ENCODE assay signal across 11 cellular contexts in the genomic region with DNA sequence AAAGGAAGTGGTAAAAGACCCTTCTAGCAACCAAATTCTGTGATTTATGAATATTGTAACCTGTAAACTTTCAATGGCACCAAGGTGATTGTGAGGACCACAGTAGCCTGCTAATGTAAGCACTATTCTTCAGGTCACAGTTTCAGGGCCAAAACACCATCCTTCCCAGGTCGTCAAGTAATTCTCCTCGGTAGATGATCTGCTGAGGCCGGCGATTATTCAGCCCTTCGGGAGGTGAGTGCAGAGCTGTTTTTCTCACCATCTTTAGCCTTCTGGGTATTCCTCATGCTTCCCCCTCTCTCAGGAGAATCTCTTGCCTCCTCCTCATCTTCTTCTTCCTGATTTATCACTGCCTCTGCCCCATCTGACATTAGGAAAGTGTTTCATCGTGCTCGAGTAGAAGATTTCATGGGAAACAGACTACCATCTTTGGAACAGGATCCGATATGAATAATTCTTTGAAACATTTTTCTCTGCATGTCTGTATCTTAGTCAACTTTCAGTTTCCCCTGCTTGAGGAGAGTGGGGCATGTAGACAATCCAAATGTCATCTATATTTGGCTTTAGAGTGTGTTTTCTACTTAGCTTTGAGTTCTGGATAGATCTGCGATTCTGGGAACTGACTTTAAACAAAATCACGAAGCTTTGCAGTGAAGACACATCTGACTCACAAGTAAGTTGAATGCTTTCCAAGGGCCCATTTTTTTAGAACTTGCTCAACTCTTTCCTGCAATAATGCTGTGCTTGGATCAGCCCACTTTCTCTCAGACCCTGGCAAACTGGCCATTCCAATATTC.
A peak's percentile ranks its signal among the peaks of the same experiment; 100 is the strongest.
DNase-seq lines count a peak whose midpoint lies in the region; ATAC-seq, FAIRE-seq and TF ChIP-seq lines count a peak whose summit lies in the region.
"Had no signal": no experiment of that assay in that cellular context is flagged by ENCODE, and none has a peak within 500 bp of the region (broad histone marks: within the 10 kb centered on the region; RNA-seq: fewer than 3 reads in every experiment).

No MANE protein-coding gene starts in this region.

- H3K4me3 ChIP-seq in coronary artery = peak overlapping the region; percentile 38

- no peaks in the 10 kb centered on the region for H3K27me3 Mint-ChIP-seq in activated T-cell treated with anti-CD3 and anti-CD28 coated beads, Interleukin-2, amount 50 U/mL, for 72 hours (ENCODE audit: low read depth)

- no peaks in the 10 kb centered on the region for H3K36me3 Mint-ChIP-seq in activated T-cell treated with anti-CD3 and anti-CD28 coated beads, Interleukin-2, amount 50 U/mL, for 72 hours (ENCODE audit: insufficient read depth in 2 of 2)

- peak overlapping the region in 1 of 2 donors; percentile 75 for H3K4me3 Mint-ChIP-seq in activated T-cell treated with anti-CD3 and anti-CD28 coated beads, Interleukin-2, amount 50 U/mL, for 72 hours

- peak overlapping the region; percentile 88 for H3K27ac Mint-ChIP-seq in activated T-cell treated with anti-CD3 and anti-CD28 coated beads, Interleukin-2, amount 50 U/mL, for 72 hours

- ATAC-seq in activated T-cell treated with anti-CD3 and anti-CD28 coated beads, Interleukin-2, amount 50 U/mL, for 72 hours (replicated peaks in 1 of 2) = peak; percentile 67 to 91

- no peak for FAIRE-seq in urothelium cell line (lab: Jason Lieb, UNC)
- FAIRE-seq in D721Med (lab: Jason Lieb, UNC) = no peak

- H3K4me1 Mint-ChIP-seq in activated T-cell treated with anti-CD3 and anti-CD28 coated beads, Interleukin-2, amount 50 U/mL, for 72 hours (ENCODE audit: low read depth) = peaks cover 23% of the 10 kb centered on the region

- TF ChIP-seq CTCF in coronary artery (IDR thresholded peaks at IDR 0.05) (no peak), D721Med (IDR thresholded peaks at IDR 0.05; ENCODE audit: insufficient read depth, missing control alignments) (no peak)

- DNase-seq in activated T-cell treated with anti-CD3 and anti-CD28 coated beads, Interleukin-2, amount 50 U/mL, for 72 hours = no peak
- DNase-seq in activated T-cell treated with anti-CD3 and anti-CD28 coated beads, Interleukin-2, amount 50 U/mL, for 48 hours = no peak
- DNase-seq in coronary artery (ENCODE audit: low spot score) (no peak), middle frontal gyrus (ENCODE audit: extremely low spot score, low spot score) (peak; percentile 56), urothelium cell line (ENCODE audit: low spot score) (peak; percentile 39), putamen (ENCODE audit: low spot score) (no peak), D721Med (ENCODE audit: insufficient read length, low spot score) (no peak), cerebellar cortex (ENCODE audit: low spot score) (no peak)
- DNase-seq: activated CD4-positive, alpha-beta T cell treated with anti-CD3 and anti-CD28 coated beads, Interleukin-2, amount 50 U/mL, for 1 hour; NCI-H1092 treated with DMSO at 0.1 percent for 48 hours had no signal

- H3K27ac ChIP-seq in coronary artery = peak overlapping the region; percentile 82 to 87
- H3K27ac ChIP-seq: C4-2B had no signal

- H3K9me3 Mint-ChIP-seq in activated T-cell treated with anti-CD3 and anti-CD28 coated beads, Interleukin-2, amount 50 U/mL, for 72 hours = no peaks in the 10 kb centered on the region

Comparison
In these comparisons a context has a peak if more than half of its experiments do, and no peak if none do; other contexts are left out.
1. DNase-seq: peak in middle frontal gyrus (single experiment) and urothelium cell line (single experiment); none in activated T-cell treated with anti-CD3 and anti-CD28 coated beads, Interleukin-2, amount 50 U/mL, for 72 hours (0 of 2), activated T-cell treated with anti-CD3 and anti-CD28 coated beads, Interleukin-2, amount 50 U/mL, for 48 hours (0 of 2), coronary artery (single experiment), putamen (single experiment), D721Med (single experiment) and cerebellar cortex (single experiment).